In the genomic region with DNA sequence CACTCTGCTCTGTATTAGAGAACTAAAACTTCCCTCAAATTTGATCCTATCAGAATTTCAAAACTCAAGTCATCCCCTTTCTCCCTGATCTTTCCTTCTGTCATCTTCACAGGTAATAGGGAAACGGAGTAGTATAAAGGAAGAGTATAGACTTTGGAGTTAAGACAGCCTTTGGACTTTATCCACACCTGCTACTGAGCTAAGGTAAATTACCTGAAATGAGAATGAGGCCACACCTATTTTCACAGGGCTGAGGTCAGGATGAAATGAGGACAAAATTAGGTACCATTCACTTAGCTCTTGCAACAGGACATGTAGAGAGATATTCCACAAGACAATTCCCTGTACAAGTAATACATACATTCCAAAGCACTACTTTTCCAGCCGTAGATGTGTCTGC, we compare ENCODE assay signal across 1 cellular context.
TF ChIP-seq lines count a peak whose summit lies in the region.

No MANE protein-coding gene starts in this region.

TF ChIP-seq in GM23338, 12 proteins besides CTCF, POLR2A, EP300 and RAD21 (continued from another document):
- TF ChIP-seq, protein P1, sequence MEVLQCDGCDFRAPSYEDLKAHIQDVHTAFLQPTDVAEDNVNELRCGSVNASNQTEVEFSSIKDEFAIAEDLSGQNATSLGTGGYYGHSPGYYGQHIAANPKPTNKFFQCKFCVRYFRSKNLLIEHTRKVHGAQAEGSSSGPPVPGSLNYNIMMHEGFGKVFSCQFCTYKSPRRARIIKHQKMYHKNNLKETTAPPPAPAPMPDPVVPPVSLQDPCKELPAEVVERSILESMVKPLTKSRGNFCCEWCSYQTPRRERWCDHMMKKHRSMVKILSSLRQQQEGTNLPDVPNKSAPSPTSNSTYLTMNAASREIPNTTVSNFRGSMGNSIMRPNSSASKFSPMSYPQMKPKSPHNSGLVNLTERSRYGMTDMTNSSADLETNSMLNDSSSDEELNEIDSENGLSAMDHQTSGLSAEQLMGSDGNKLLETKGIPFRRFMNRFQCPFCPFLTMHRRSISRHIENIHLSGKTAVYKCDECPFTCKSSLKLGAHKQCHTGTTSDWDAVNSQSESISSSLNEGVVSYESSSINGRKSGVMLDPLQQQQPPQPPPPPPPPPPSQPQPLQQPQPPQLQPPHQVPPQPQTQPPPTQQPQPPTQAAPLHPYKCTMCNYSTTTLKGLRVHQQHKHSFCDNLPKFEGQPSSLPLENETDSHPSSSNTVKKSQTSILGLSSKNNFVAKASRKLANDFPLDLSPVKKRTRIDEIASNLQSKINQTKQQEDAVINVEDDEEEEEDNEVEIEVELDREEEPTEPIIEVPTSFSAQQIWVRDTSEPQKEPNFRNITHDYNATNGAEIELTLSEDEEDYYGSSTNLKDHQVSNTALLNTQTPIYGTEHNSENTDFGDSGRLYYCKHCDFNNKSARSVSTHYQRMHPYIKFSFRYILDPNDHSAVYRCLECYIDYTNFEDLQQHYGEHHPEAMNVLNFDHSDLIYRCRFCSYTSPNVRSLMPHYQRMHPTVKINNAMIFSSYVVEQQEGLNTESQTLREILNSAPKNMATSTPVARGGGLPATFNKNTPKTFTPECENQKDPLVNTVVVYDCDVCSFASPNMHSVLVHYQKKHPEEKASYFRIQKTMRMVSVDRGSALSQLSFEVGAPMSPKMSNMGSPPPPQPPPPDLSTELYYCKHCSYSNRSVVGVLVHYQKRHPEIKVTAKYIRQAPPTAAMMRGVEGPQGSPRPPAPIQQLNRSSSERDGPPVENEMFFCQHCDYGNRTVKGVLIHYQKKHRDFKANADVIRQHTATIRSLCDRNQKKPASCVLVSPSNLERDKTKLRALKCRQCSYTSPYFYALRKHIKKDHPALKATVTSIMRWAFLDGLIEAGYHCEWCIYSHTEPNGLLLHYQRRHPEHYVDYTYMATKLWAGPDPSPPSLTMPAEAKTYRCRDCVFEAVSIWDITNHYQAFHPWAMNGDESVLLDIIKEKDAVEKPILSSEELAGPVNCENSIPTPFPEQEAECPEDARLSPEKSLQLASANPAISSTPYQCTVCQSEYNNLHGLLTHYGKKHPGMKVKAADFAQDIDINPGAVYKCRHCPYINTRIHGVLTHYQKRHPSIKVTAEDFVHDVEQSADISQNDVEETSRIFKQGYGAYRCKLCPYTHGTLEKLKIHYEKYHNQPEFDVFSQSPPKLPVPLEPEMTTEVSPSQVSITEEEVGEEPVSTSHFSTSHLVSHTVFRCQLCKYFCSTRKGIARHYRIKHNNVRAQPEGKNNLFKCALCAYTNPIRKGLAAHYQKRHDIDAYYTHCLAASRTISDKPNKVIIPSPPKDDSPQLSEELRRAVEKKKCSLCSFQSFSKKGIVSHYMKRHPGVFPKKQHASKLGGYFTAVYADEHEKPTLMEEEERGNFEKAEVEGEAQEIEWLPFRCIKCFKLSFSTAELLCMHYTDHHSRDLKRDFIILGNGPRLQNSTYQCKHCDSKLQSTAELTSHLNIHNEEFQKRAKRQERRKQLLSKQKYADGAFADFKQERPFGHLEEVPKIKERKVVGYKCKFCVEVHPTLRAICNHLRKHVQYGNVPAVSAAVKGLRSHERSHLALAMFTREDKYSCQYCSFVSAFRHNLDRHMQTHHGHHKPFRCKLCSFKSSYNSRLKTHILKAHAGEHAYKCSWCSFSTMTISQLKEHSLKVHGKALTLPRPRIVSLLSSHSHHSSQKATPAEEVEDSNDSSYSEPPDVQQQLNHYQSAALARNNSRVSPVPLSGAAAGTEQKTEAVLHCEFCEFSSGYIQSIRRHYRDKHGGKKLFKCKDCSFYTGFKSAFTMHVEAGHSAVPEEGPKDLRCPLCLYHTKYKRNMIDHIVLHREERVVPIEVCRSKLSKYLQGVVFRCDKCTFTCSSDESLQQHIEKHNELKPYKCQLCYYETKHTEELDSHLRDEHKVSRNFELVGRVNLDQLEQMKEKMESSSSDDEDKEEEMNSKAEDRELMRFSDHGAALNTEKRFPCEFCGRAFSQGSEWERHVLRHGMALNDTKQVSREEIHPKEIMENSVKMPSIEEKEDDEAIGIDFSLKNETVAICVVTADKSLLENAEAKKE (CRISPR knock-in tag; IDR thresholded peaks at IDR 0.05) = no peak
- TF ChIP-seq, protein P2, sequence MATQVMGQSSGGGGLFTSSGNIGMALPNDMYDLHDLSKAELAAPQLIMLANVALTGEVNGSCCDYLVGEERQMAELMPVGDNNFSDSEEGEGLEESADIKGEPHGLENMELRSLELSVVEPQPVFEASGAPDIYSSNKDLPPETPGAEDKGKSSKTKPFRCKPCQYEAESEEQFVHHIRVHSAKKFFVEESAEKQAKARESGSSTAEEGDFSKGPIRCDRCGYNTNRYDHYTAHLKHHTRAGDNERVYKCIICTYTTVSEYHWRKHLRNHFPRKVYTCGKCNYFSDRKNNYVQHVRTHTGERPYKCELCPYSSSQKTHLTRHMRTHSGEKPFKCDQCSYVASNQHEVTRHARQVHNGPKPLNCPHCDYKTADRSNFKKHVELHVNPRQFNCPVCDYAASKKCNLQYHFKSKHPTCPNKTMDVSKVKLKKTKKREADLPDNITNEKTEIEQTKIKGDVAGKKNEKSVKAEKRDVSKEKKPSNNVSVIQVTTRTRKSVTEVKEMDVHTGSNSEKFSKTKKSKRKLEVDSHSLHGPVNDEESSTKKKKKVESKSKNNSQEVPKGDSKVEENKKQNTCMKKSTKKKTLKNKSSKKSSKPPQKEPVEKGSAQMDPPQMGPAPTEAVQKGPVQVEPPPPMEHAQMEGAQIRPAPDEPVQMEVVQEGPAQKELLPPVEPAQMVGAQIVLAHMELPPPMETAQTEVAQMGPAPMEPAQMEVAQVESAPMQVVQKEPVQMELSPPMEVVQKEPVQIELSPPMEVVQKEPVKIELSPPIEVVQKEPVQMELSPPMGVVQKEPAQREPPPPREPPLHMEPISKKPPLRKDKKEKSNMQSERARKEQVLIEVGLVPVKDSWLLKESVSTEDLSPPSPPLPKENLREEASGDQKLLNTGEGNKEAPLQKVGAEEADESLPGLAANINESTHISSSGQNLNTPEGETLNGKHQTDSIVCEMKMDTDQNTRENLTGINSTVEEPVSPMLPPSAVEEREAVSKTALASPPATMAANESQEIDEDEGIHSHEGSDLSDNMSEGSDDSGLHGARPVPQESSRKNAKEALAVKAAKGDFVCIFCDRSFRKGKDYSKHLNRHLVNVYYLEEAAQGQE (IDR thresholded peaks at IDR 0.05; ENCODE audit: unreplicated experiment) = no peak
- TF ChIP-seq ZNF114 (CRISPR knock-in tag; IDR thresholded peaks at IDR 0.05) = no peak
